Comparison of ENCODE assay signal across 13 cellular contexts in genomic region chr20:50195524-50196120, GRCh38. TPM values are rescaled to one million over a fixed set of nuclear protein-coding genes. Genes with fewer than 3 reads are reported as not detected.
DNase-seq lines count a peak whose midpoint lies in the region; ATAC-seq and TF ChIP-seq lines count a peak whose summit lies in the region.
"Had no signal": no experiment of that assay in that cellular context is flagged by ENCODE, and none has a peak within 500 bp of the region (broad histone marks: within the 10 kb centered on the region; RNA-seq: fewer than 3 reads in every experiment).

No MANE protein-coding gene starts in this region.

- 86 to 92% methylated on average over 13 of the region's 13 CpGs for WGBS in sigmoid colon, 2 donors

- H3K4me1 Mint-ChIP-seq in CD14-positive monocyte (peaks cover 52% of the 10 kb centered on the region), mesothelial cell of epicardium (peaks cover 21% of the 10 kb centered on the region)
- H3K4me1 Mint-ChIP-seq in dendritic cell treated with granulocyte-macrophage colony-stimulating factor and Interleukin-4, amounts not matched to agents 40 ng/mL and 50 ng/mL, for 4 days (ENCODE audit: low read depth): peaks cover 60% of the 10 kb centered on the region

- H3K4me3 ChIP-seq in HEK293 (ENCODE audit: low read depth, low read length) (no peak overlapping the region), sigmoid colon (peak overlapping the region in 1 of 4 donors; percentile 84)

- H3K27me3 ChIP-seq in sigmoid colon: no peaks in the 10 kb centered on the region

- CTCF ChIA-PET in HEK293 (lab: Yijun Ruan, JAX): interaction anchor here (0.8 kb wide), 1 partner anchor 265 kb away, joined by 3 read pairs; no protein-coding TSS in a partner anchor

- H3K36me3 ChIP-seq in HEK293 (ENCODE audit: control insufficient read depth in 2 of 2, insufficient read depth in 1 of 2, low read length in 2 of 2) (peaks cover 0 to 6% of the 10 kb centered on the region in 2 experiments; a peak in 1 of 3 replicates), sigmoid colon (peaks cover 0 to 18% (median 6%) of the 10 kb centered on the region in 4 donors)

- POLR2A ChIA-PET in HEK293 (lab: Yijun Ruan, JAX): interaction anchor here (0.6 kb wide), 1 partner anchor 86 kb away, joined by 3 read pairs; no protein-coding TSS in a partner anchor

- H3K9me3 ChIP-seq in HEK293 (ENCODE audit: control insufficient read depth, insufficient read depth, low read depth, low read length) (no peaks in the 10 kb centered on the region), sigmoid colon (peaks cover 0 to 4% (median 0%) of the 10 kb centered on the region in 4 donors)

- intact Hi-C loops in CD14-positive monocyte (cut with micrococcal nuclease) (loop anchor here in 1 of 2 donors (2.0 kb wide), 1 partner anchor 25 kb away; no protein-coding TSS in a partner anchor), sigmoid colon (cut with DNase I) (no loop called here), left cardiac atrium (cut with DNase I) (loop anchor here (10.0 kb wide), 2 partner anchors 79 to 109 kb away; no protein-coding TSS in a partner anchor)
- intact Hi-C loops in dendritic cell treated with granulocyte-macrophage colony-stimulating factor and Interleukin-4, amounts not matched to agents 40 ng/mL and 50 ng/mL, for 4 days (cut with micrococcal nuclease): no loop called here

- no peak overlapping the region for H3K27ac ChIP-seq in HEK293 (ENCODE audit: extremely low read depth, low read depth, low read length)
- peak overlapping the region; percentile 93 to 100 (median 98) for H3K27ac ChIP-seq in sigmoid colon
- H3K27ac ChIP-seq: KMS-11 had no signal

- ATAC-seq in HG03135 (IDR thresholded peaks at IDR 0.05; ENCODE audit: unreplicated experiment) (no peak), left cardiac atrium (no peak)
- ATAC-seq: CD8-positive, alpha-beta T cell had no signal

- H3K4me3 Mint-ChIP-seq in CD14-positive monocyte (peak overlapping the region; percentile 97 to 100), mesothelial cell of epicardium (no peak overlapping the region)
- no peak overlapping the region for H3K4me3 Mint-ChIP-seq in dendritic cell treated with granulocyte-macrophage colony-stimulating factor and Interleukin-4, amounts not matched to agents 40 ng/mL and 50 ng/mL, for 4 days
- H3K4me3 Mint-ChIP-seq: CD8-positive, alpha-beta T cell had no signal

- peaks cover 0 to 6% (median 0%) of the 10 kb centered on the region in 3 donors for H3K27me3 Mint-ChIP-seq in CD14-positive monocyte (ENCODE audit: low read depth in 3 of 3)
- H3K27me3 Mint-ChIP-seq in dendritic cell treated with granulocyte-macrophage colony-stimulating factor and Interleukin-4, amounts not matched to agents 40 ng/mL and 50 ng/mL, for 4 days: no peaks in the 10 kb centered on the region
- H3K27me3 Mint-ChIP-seq in mesothelial cell of epicardium (ENCODE audit: low read depth): no peaks in the 10 kb centered on the region

- no peak for TF ChIP-seq EP300 in sigmoid colon (IDR thresholded peaks at IDR 0.05)

- H3K27ac Mint-ChIP-seq in CD14-positive monocyte (peak overlapping the region; percentile 78 to 97 (median 92)), mesothelial cell of epicardium (no peak overlapping the region)
- peak overlapping the region; percentile 47 for H3K27ac Mint-ChIP-seq in dendritic cell treated with granulocyte-macrophage colony-stimulating factor and Interleukin-4, amounts not matched to agents 40 ng/mL and 50 ng/mL, for 4 days
- H3K27ac Mint-ChIP-seq: CD8-positive, alpha-beta T cell had no signal

- TF ChIP-seq CTCF in CD14-positive monocyte (IDR thresholded peaks at IDR 0.05) (no peak), HEK293 (tag by site-specific recombination; IDR thresholded peaks at IDR 0.05) (no peak), sigmoid colon (IDR thresholded peaks at IDR 0.05) (no peak), mesothelial cell of epicardium (IDR thresholded peaks at IDR 0.05; ENCODE audit: unreplicated experiment) (no peak)

- no peak for TF ChIP-seq POLR2A in sigmoid colon (IDR thresholded peaks at IDR 0.05)

- H3K4me1 ChIP-seq in HEK293 (ENCODE audit: control insufficient read depth, insufficient read depth, low read length): peaks cover 6% of the 10 kb centered on the region; the same call in 1 of the 2 replicates
- H3K4me1 ChIP-seq in sigmoid colon: peaks cover 0 to 27% (median 18%) of the 10 kb centered on the region in 4 donors

- H3K36me3 Mint-ChIP-seq in CD14-positive monocyte (peaks cover 43 to 45% of the 10 kb centered on the region in 2 donors), mesothelial cell of epicardium (peaks cover 2% of the 10 kb centered on the region)
- H3K36me3 Mint-ChIP-seq in dendritic cell treated with granulocyte-macrophage colony-stimulating factor and Interleukin-4, amounts not matched to agents 40 ng/mL and 50 ng/mL, for 4 days (ENCODE audit: low read depth): peaks cover 51% of the 10 kb centered on the region

- no peak for DNase-seq in CD14-positive monocyte (ENCODE audit: low spot score)
- DNase-seq in sigmoid colon: peak; percentile 72
- DNase-seq in mesothelial cell of epicardium (ENCODE audit: low spot score in 2 of 2, unreplicated experiment in 2 of 2): no peak
- no peak for DNase-seq in activated effector memory CD4-positive, alpha-beta T cell treated with Interleukin-2 at 50 U/mL for 16 hours
- DNase-seq in left cardiac atrium: no peak
- DNase-seq: CD8-positive, alpha-beta T cell; NCI-H1930; stimulated activated CD4-positive, alpha-beta T cell treated with anti-CD3 and anti-CD28 coated beads, Interleukin-4, amount 100 ng/mL, for 24 hours; stimulated activated naive CD4-positive, alpha-beta T cell treated with Interleukin-2 at 50 U/mL for 16 hours had no signal

- H3K9me3 Mint-ChIP-seq in CD14-positive monocyte (peaks cover 0 to 14% (median 0%) of the 10 kb centered on the region in 7 donors), mesothelial cell of epicardium (peaks cover 8% of the 10 kb centered on the region)
- no peaks in the 10 kb centered on the region for H3K9me3 Mint-ChIP-seq in dendritic cell treated with granulocyte-macrophage colony-stimulating factor and Interleukin-4, amounts not matched to agents 40 ng/mL and 50 ng/mL, for 4 days

TF ChIP-seq in HEK293, 187 proteins besides CTCF, POLR2A, EP300 and RAD21 (continues in another document):
- 0 out of 2 replicates have a peak, but pooled peaks have one; percentile 4 for TF ChIP-seq ZIC2 (tag by site-specific recombination; IDR thresholded peaks at IDR 0.05)
- no peak for TF ChIP-seq ZNF654 (tag by site-specific recombination; IDR thresholded peaks at IDR 0.05; ENCODE audit: low read depth)
- TF ChIP-seq ZBTB20 (tag by site-specific recombination; IDR thresholded peaks at IDR 0.05): no peak
- TF ChIP-seq, protein P1, sequence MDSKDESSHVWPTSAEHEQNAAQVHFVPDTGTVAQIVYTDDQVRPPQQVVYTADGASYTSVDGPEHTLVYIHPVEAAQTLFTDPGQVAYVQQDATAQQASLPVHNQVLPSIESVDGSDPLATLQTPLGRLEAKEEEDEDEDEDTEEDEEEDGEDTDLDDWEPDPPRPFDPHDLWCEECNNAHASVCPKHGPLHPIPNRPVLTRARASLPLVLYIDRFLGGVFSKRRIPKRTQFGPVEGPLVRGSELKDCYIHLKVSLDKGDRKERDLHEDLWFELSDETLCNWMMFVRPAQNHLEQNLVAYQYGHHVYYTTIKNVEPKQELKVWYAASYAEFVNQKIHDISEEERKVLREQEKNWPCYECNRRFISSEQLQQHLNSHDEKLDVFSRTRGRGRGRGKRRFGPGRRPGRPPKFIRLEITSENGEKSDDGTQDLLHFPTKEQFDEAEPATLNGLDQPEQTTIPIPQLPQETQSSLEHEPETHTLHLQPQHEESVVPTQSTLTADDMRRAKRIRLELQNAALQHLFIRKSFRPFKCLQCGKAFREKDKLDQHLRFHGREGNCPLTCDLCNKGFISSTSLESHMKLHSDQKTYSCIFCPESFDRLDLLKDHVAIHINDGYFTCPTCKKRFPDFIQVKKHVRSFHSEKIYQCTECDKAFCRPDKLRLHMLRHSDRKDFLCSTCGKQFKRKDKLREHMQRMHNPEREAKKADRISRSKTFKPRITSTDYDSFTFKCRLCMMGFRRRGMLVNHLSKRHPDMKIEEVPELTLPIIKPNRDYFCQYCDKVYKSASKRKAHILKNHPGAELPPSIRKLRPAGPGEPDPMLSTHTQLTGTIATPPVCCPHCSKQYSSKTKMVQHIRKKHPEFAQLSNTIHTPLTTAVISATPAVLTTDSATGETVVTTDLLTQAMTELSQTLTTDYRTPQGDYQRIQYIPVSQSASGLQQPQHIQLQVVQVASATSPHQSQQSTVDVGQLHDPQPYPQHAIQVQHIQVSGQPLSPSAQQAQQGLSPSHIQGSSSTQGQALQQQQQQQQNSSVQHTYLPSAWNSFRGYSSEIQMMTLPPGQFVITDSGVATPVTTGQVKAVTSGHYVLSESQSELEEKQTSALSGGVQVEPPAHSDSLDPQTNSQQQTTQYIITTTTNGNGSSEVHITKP (tag by site-specific recombination; IDR thresholded peaks at IDR 0.05): peak; percentile 28; the same call in 1 of the 2 replicates
- TF ChIP-seq SCRT2 (tag by site-specific recombination; IDR thresholded peaks at IDR 0.05): no peak
- TF ChIP-seq IKZF3 (tag by site-specific recombination; IDR thresholded peaks at IDR 0.05): no peak
- TF ChIP-seq ZNF174 (tag by site-specific recombination; IDR thresholded peaks at IDR 0.05): no peak
- TF ChIP-seq, protein P2, sequence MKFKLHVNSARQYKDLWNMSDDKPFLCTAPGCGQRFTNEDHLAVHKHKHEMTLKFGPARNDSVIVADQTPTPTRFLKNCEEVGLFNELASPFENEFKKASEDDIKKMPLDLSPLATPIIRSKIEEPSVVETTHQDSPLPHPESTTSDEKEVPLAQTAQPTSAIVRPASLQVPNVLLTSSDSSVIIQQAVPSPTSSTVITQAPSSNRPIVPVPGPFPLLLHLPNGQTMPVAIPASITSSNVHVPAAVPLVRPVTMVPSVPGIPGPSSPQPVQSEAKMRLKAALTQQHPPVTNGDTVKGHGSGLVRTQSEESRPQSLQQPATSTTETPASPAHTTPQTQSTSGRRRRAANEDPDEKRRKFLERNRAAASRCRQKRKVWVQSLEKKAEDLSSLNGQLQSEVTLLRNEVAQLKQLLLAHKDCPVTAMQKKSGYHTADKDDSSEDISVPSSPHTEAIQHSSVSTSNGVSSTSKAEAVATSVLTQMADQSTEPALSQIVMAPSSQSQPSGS (tag by site-specific recombination; IDR thresholded peaks at IDR 0.05; ENCODE audit: low read depth): no peak
- TF ChIP-seq ZNF350 (tag by site-specific recombination; IDR thresholded peaks at IDR 0.05): no peak
- no peak for TF ChIP-seq ZNF785 (tag by site-specific recombination; IDR thresholded peaks at IDR 0.05)

RNA-seq across cellular contexts. Expression of gene CEBPB, which starts 5.0 kb away (rescaled TPM):
- polyA plus RNA-seq in CD14-positive monocyte: 10 to 100 TPM; 52.4 to 80.8 TPM
- total RNA-seq in sigmoid colon: 100 to 1,000 TPM in 2 of 4 donors, 10 to 100 TPM in 2; 53.2 to 173 (median 93.6) TPM
- 10 to 100 TPM in 2 of 3 donors, 1 to 10 TPM in 1; 6.9 to 17.4 (median 12.2) TPM for polyA plus RNA-seq in sigmoid colon
- 23.1 to 26.0 TPM (median 25.6 TPM) in 3 replicates for total RNA-seq in mesothelial cell of epicardium
- 100 to 1,000 TPM in 1 of 2 donors, 10 to 100 TPM in 1; 73.2 to 111 TPM for total RNA-seq in left cardiac atrium

RNA-seq across cellular contexts. Expression of gene PEDS1, which starts 42.1 kb away (rescaled TPM):
- polyA plus RNA-seq in CD14-positive monocyte (10 to 100 TPM; 19.6 to 25.2 TPM), sigmoid colon (10 to 100 TPM; 13.8 to 24.2 (median 14.3) TPM)
- total RNA-seq in sigmoid colon (10 to 100 TPM; 19.1 to 27.4 (median 22.6) TPM), mesothelial cell of epicardium (30.3 to 32.3 TPM (median 30.3 TPM) in 3 replicates), left cardiac atrium (10 to 100 TPM; 17.7 to 21.8 TPM)

Comparison
In these comparisons a context has a peak if more than half of its experiments do, and no peak if none do; other contexts are left out.
1. H3K4me3 Mint-ChIP-seq: peak in CD14-positive monocyte (2 of 2); none in dendritic cell treated with granulocyte-macrophage colony-stimulating factor and Interleukin-4, amounts not matched to agents 40 ng/mL and 50 ng/mL, for 4 days (single experiment) and mesothelial cell of epicardium (single experiment).
2. intact Hi-C loops: an anchor here in left cardiac atrium (10.0 kb wide); none called in dendritic cell treated with granulocyte-macrophage colony-stimulating factor and Interleukin-4, amounts not matched to agents 40 ng/mL and 50 ng/mL, for 4 days and sigmoid colon.